Comparison of ENCODE assay signal across 1 cellular context in the genomic region with DNA sequence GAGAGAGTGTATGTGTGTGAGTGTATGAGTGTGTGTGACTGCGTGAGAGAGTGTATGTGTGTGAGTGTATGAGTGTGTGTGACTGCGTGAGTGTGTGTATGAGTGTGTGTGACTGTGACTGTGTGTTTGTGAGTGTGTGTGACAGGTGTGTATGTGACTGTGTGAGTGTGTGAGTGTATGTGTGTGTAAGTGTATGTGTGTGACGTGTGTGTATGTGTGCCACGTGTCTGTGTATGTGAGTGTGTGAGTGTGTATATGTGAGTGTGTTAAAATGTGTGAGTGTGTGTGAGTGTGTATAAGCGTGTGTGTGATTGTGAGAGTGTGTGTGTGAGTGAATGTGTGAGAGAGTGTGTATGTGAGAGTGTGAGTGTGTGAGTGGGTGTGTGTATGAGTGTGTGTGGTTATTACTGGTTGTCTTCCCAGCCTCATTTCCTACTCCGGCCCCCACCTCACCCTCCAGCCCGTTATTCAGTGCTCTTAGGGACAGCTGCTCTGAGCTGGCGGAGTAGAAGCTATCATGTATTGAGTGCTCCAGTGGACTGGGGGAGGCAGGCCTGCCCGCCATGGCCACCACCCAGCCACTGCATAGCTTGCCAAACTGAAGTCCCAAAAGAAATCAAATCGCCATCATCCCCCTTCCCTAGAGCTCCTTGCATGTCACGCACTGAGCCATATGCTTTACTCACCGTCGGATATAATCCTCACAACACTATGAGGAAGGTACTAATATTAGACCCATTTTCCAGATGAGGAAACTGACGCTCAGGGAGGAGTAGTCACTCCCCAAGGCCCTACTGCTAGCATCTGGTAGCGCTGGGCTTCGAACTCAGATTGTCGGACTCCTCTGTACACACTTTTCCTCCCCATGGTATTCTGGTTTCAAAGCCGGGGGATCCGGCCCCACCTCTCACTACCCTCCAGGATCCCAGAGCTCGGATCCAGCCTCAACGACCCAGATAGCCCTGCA.
TF ChIP-seq lines count a peak whose summit lies in the region.

No MANE protein-coding gene starts in this region.

TF ChIP-seq in GM12878, 131 proteins besides CTCF, POLR2A, EP300 and RAD21:
- TF ChIP-seq MEF2B (IDR thresholded peaks at IDR 0.05; ENCODE audit: partially characterized antibody, poor library complexity, severe bottlenecking) (no peak), MYB (IDR thresholded peaks at IDR 0.05; ENCODE audit: borderline replicate concordance, low read depth, low read length) (no peak), NR2C2 (IDR thresholded peaks at IDR 0.05; ENCODE audit: borderline replicate concordance, control insufficient read depth, insufficient read length, low read depth) (peak; percentile 20), CEBPB (IDR thresholded peaks at IDR 0.05; ENCODE audit: borderline replicate concordance in 1 of 2, low read depth in 2 of 2, low read length in 2 of 2) (no peak), MEF2A (IDR thresholded peaks at IDR 0.05; ENCODE audit: insufficient read depth, low read depth, low read length) (no peak), SUZ12 (IDR thresholded peaks at IDR 0.05; ENCODE audit: unreplicated experiment) (no peak), BMI1 (IDR thresholded peaks at IDR 0.05; ENCODE audit: borderline replicate concordance) (no peak), KLF5 (IDR thresholded peaks at IDR 0.05; ENCODE audit: partially characterized antibody) (no peak), ZNF217 (IDR thresholded peaks at IDR 0.05) (no peak)
- TF ChIP-seq, protein P1, sequence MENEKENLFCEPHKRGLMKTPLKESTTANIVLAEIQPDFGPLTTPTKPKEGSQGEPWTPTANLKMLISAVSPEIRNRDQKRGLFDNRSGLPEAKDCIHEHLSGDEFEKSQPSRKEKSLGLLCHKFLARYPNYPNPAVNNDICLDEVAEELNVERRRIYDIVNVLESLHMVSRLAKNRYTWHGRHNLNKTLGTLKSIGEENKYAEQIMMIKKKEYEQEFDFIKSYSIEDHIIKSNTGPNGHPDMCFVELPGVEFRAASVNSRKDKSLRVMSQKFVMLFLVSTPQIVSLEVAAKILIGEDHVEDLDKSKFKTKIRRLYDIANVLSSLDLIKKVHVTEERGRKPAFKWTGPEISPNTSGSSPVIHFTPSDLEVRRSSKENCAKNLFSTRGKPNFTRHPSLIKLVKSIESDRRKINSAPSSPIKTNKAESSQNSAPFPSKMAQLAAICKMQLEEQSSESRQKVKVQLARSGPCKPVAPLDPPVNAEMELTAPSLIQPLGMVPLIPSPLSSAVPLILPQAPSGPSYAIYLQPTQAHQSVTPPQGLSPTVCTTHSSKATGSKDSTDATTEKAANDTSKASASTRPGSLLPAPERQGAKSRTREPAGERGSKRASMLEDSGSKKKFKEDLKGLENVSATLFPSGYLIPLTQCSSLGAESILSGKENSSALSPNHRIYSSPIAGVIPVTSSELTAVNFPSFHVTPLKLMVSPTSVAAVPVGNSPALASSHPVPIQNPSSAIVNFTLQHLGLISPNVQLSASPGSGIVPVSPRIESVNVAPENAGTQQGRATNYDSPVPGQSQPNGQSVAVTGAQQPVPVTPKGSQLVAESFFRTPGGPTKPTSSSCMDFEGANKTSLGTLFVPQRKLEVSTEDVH (IDR thresholded peaks at IDR 0.05; ENCODE audit: low read depth, partially characterized antibody) = no peak
- TF ChIP-seq, protein P2, sequence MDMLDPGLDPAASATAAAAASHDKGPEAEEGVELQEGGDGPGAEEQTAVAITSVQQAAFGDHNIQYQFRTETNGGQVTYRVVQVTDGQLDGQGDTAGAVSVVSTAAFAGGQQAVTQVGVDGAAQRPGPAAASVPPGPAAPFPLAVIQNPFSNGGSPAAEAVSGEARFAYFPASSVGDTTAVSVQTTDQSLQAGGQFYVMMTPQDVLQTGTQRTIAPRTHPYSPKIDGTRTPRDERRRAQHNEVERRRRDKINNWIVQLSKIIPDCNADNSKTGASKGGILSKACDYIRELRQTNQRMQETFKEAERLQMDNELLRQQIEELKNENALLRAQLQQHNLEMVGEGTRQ (IDR thresholded peaks at IDR 0.05; ENCODE audit: borderline replicate concordance, low read depth, low read length) = no peak
- TF ChIP-seq, protein P3, sequence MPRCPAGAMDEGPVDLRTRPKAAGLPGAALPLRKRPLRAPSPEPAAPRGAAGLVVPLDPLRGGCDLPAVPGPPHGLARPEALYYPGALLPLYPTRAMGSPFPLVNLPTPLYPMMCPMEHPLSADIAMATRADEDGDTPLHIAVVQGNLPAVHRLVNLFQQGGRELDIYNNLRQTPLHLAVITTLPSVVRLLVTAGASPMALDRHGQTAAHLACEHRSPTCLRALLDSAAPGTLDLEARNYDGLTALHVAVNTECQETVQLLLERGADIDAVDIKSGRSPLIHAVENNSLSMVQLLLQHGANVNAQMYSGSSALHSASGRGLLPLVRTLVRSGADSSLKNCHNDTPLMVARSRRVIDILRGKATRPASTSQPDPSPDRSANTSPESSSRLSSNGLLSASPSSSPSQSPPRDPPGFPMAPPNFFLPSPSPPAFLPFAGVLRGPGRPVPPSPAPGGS (IDR thresholded peaks at IDR 0.05; ENCODE audit: borderline replicate concordance, insufficient read depth, low read depth, low read length, poor library complexity, severe bottlenecking) = peak; percentile 89
